ENCODE assay signal across 16 cellular contexts in genomic region chr5:83401122-83401620, GRCh38.
DNase-seq lines count a peak whose midpoint lies in the region; ATAC-seq, FAIRE-seq and TF ChIP-seq lines count a peak whose summit lies in the region.
"Had no signal": no experiment of that assay in that cellular context is flagged by ENCODE, and none has a peak within 500 bp of the region (broad histone marks: within the 10 kb centered on the region; RNA-seq: fewer than 3 reads in every experiment).

No MANE protein-coding gene starts in this region.

- H3K4me1 Mint-ChIP-seq in CD4-positive, alpha-beta T cell (ENCODE audit: low read depth): no peaks in the 10 kb centered on the region
- H3K4me1 Mint-ChIP-seq: central memory CD8-positive, alpha-beta T cell had no signal

- H3K9me3 Mint-ChIP-seq in CD4-positive, alpha-beta T cell: no peaks in the 10 kb centered on the region
- H3K9me3 Mint-ChIP-seq: activated T-helper 2 cell treated with anti-CD3 and anti-CD28 coated beads, Interferon-gamma antibody, Interleukin-2, Interleukin-4, amounts not matched to agents 10 μg/mL and 5 μg/mL and 100 μg/mL, durations not matched to agents 14 hours and 24 hours and 36 hours; central memory CD8-positive, alpha-beta T cell had no signal

- no peak overlapping the region for H3K4me2 ChIP-seq in endothelial cell of umbilical vein (ENCODE audit: insufficient read depth, low read length)

- H3K36me3 ChIP-seq in endothelial cell of umbilical vein (ENCODE audit: control insufficient read depth in 2 of 2, extremely low read depth in 1 of 2, insufficient read depth in 2 of 2, low read length in 2 of 2): no peaks in the 10 kb centered on the region
- H3K36me3 ChIP-seq: BLaER1 treated with 17β-estradiol and CSF1 and Interleukin-3, amounts not matched to agents 10 nM and 100 nM; stomach had no signal

- no peaks in the 10 kb centered on the region for H3K9me1 ChIP-seq in endothelial cell of umbilical vein (replicated peaks; ENCODE audit: control insufficient read depth, extremely low read depth, insufficient read depth, low read length)

- intact Hi-C loops in endothelial cell of umbilical vein (cut with micrococcal nuclease): no loop called here
- intact Hi-C loops in CD4-positive, alpha-beta T cell (cut with DNase I, micrococcal nuclease): no loop called here

- TF ChIP-seq POLR2A in GM18505 (IDR thresholded peaks at IDR 0.05; ENCODE audit: borderline replicate concordance, extremely low read depth, insufficient read depth, insufficient read length) (no peak), endothelial cell of umbilical vein (IDR thresholded peaks at IDR 0.05; ENCODE audit: low read depth, low read length) (no peak)

- no peak overlapping the region for H3K27ac ChIP-seq in endothelial cell of umbilical vein (ENCODE audit: insufficient read depth, low read depth, low read length)
- no peak overlapping the region for H3K27ac ChIP-seq in CD4-positive, alpha-beta T cell (ENCODE audit: low read depth, low read length)
- H3K27ac ChIP-seq: RWPE1, stomach had no signal

- no peaks in the 10 kb centered on the region for H3K27me3 ChIP-seq in endothelial cell of umbilical vein (ENCODE audit: control insufficient read depth in 2 of 2, insufficient read depth in 2 of 2, low read length in 2 of 2)
- no peaks in the 10 kb centered on the region for H3K27me3 ChIP-seq in CD4-positive, alpha-beta T cell (ENCODE audit: control insufficient read depth, insufficient read depth, low read length)
- H3K27me3 ChIP-seq: BLaER1 treated with 17β-estradiol and CSF1 and Interleukin-3, amounts not matched to agents 10 nM and 100 nM; stomach had no signal

- dilution Hi-C loops in endothelial cell of umbilical vein (cut with MboI; ENCODE audit: extremely low pct_ligation_motif_present, low sequenced_read_pairs): no loop called here

- H3K27ac Mint-ChIP-seq in CD4-positive, alpha-beta T cell: no peak overlapping the region
- H3K27ac Mint-ChIP-seq: activated T-helper 2 cell treated with anti-CD3 and anti-CD28 coated beads, Interferon-gamma antibody, Interleukin-2, Interleukin-4, amounts not matched to agents 10 μg/mL and 5 μg/mL and 100 μg/mL, durations not matched to agents 14 hours and 24 hours and 36 hours had no signal

- peak; percentile 31 for FAIRE-seq in endothelial cell of umbilical vein (lab: Jason Lieb, UNC)
- FAIRE-seq: H54 had no signal

- H2AFZ ChIP-seq in endothelial cell of umbilical vein (ENCODE audit: low read depth, low read length): no peak overlapping the region

- TF ChIP-seq CTCF in endothelial cell of umbilical vein (IDR thresholded peaks at IDR 0.05; ENCODE audit: extremely low read depth in 1 of 2, insufficient read depth in 1 of 2, low read depth in 1 of 2, low read length in 2 of 2): no peak
- no peak for TF ChIP-seq CTCF in CD4-positive, alpha-beta T cell (IDR thresholded peaks at IDR 0.05)

- H3K4me3 ChIP-seq in endothelial cell of umbilical vein (replicated peaks in 1 of 3; ENCODE audit: insufficient read depth in 1 of 3, low read depth in 1 of 3, low read length in 3 of 3): no peak overlapping the region
- H3K4me3 ChIP-seq: BLaER1 treated with 17β-estradiol and CSF1 and Interleukin-3, amounts not matched to agents 10 nM and 100 nM; stomach had no signal

- no peaks in the 10 kb centered on the region for H3K36me3 Mint-ChIP-seq in CD4-positive, alpha-beta T cell (ENCODE audit: low read depth)

- POLR2A ChIA-PET in endothelial cell of umbilical vein (lab: Charles Lee): no interaction called here
- POLR2A ChIA-PET in CD4-positive, alpha-beta T cell (lab: Charles Lee): no interaction called here

- no peak overlapping the region for H3K9ac ChIP-seq in endothelial cell of umbilical vein (replicated peaks; ENCODE audit: extremely low read depth, insufficient read depth, low read length)

- CTCF ChIA-PET in endothelial cell of umbilical vein (lab: Charles Lee): interaction anchor here (1.2 to 1.6 kb wide), 5 partner anchors 29 to 1037 kb away, joined by 3 to 12 read pairs (median 3); no protein-coding TSS in a partner anchor
- CTCF ChIA-PET in CD4-positive, alpha-beta T cell (lab: Charles Lee): no interaction called here

- H3K27me3 Mint-ChIP-seq in CD4-positive, alpha-beta T cell: no peaks in the 10 kb centered on the region
- H3K27me3 Mint-ChIP-seq: central memory CD8-positive, alpha-beta T cell had no signal

- peaks cover 11% of the 10 kb centered on the region for H3K4me1 ChIP-seq in endothelial cell of umbilical vein (ENCODE audit: control insufficient read depth, extremely low read depth, insufficient read depth, low read length)
- H3K4me1 ChIP-seq: stomach had no signal

- H4K20me1 ChIP-seq in endothelial cell of umbilical vein (replicated peaks; ENCODE audit: control insufficient read depth, extremely low read depth, insufficient read depth, low read length): no peaks in the 10 kb centered on the region
- H4K20me1 ChIP-seq: BLaER1 treated with 17β-estradiol and CSF1 and Interleukin-3, amounts not matched to agents 10 nM and 100 nM had no signal

- no TSS peak for BruUV-seq in endothelial cell of umbilical vein (replicated peaks; lab: Mats Ljungman, UMichigan)

- peak; percentile 3 for DNase-seq in HT1080 (ENCODE audit: low read depth)
- no peak for DNase-seq in endothelial cell of umbilical vein (ENCODE audit: low read depth, low spot score)
- DNase-seq in central memory CD4-positive, alpha-beta T cell: no peak
- DNase-seq in AG08396 (ENCODE audit: low spot score): no peak
- no peak for DNase-seq in SKM-1 (lab: John Stamatoyannopoulos, UW; ENCODE audit: unreplicated experiment)
- no peak for DNase-seq in CD4-positive, alpha-beta T cell
- DNase-seq: left cardiac atrium, NCI-H2081 treated with DMSO at 0.1 percent for 48 hours, stomach had no signal

- no peak overlapping the region for H3K4me3 Mint-ChIP-seq in CD4-positive, alpha-beta T cell
- H3K4me3 Mint-ChIP-seq: central memory CD8-positive, alpha-beta T cell had no signal

- no peaks in the 10 kb centered on the region for H3K9me3 ChIP-seq in endothelial cell of umbilical vein (replicated peaks; ENCODE audit: control insufficient read depth, insufficient read depth, low read length)
- H3K9me3 ChIP-seq in CD4-positive, alpha-beta T cell (ENCODE audit: control insufficient read depth, low read length): no peaks in the 10 kb centered on the region
- H3K9me3 ChIP-seq: stomach had no signal

- peak; percentile 66 for ATAC-seq in GM18505 (IDR thresholded peaks at IDR 0.05; ENCODE audit: unreplicated experiment)
- peak; percentile 67 for ATAC-seq in GM21723 (IDR thresholded peaks at IDR 0.05; ENCODE audit: unreplicated experiment)
- ATAC-seq in CD4-positive, alpha-beta T cell (ENCODE audit: poor library complexity): no peak
- ATAC-seq: left cardiac atrium had no signal

- no peaks in the 10 kb centered on the region for H3K79me2 ChIP-seq in endothelial cell of umbilical vein (ENCODE audit: control insufficient read depth, insufficient read depth, low read length)

TF ChIP-seq in endothelial cell of umbilical vein, 7 proteins besides CTCF, POLR2A, EP300 and RAD21:
- TF ChIP-seq MYC (IDR thresholded peaks at IDR 0.05; ENCODE audit: low read depth, low read length) (no peak), GATA2 (IDR thresholded peaks at IDR 0.05; ENCODE audit: insufficient read depth, insufficient read length, low read depth, low read length) (no peak), MAX (IDR thresholded peaks at IDR 0.05; ENCODE audit: insufficient read depth, insufficient read length) (no peak), POLR2AphosphoS5 (IDR thresholded peaks at IDR 0.05; ENCODE audit: insufficient read depth, low read depth, low read length) (no peak), EZH2 (IDR thresholded peaks at IDR 0.05; ENCODE audit: borderline replicate concordance, low read depth, low read length, severe bottlenecking) (no peak), JUN (IDR thresholded peaks at IDR 0.05; ENCODE audit: borderline replicate concordance, insufficient read depth, insufficient read length, low read depth) (no peak), FOS (IDR thresholded peaks at IDR 0.05; ENCODE audit: borderline replicate concordance, insufficient read depth, low read length) (no peak)
